8 cellular contexts compared by ENCODE assay signal in genomic region chr14:69316449-69317391, GRCh38. TPM values are rescaled to one million over a fixed set of nuclear protein-coding genes. Genes with fewer than 3 reads are reported as not detected.
DNase-seq lines count a peak whose midpoint lies in the region; ATAC-seq, FAIRE-seq and TF ChIP-seq lines count a peak whose summit lies in the region.

No MANE protein-coding gene starts in this region.

- peak overlapping the region; percentile 26 for H3K27ac Mint-ChIP-seq in astrocyte (ENCODE audit: unreplicated experiment)

- peaks cover 4% of the 10 kb centered on the region for H3K36me3 Mint-ChIP-seq in astrocyte (ENCODE audit: low read depth, unreplicated experiment)

- 62% methylated on average over 7 of the region's 7 CpGs for WGBS in hepatocyte (ENCODE audit: low lambda C conversion rate, missing lambda C conversion rate)

- ATAC-seq in thoracic aorta (ENCODE audit: insufficient number of reproducible peaks, low FRiP score, low read depth) (peak; percentile 98), GM21515 (IDR thresholded peaks at IDR 0.05; ENCODE audit: unreplicated experiment) (no peak), GM18873 (IDR thresholded peaks at IDR 0.05; ENCODE audit: low FRiP score, unreplicated experiment) (no peak)

- TF ChIP-seq CTCF in astrocyte (IDR thresholded peaks at IDR 0.05; ENCODE audit: insufficient read depth, low read depth, low read length) (no peak), hepatocyte (IDR thresholded peaks at IDR 0.05; ENCODE audit: poor library complexity) (no peak), thoracic aorta (IDR thresholded peaks at IDR 0.05) (no peak)

- H3K9ac ChIP-seq in astrocyte (ENCODE audit: low read length), result no peak overlapping the region

- H3K4me3 ChIP-seq in astrocyte (ENCODE audit: insufficient read depth, low read depth, low read length) (no peak overlapping the region), hepatocyte (no peak overlapping the region), thoracic aorta (no peak overlapping the region)

- H3K27me3 Mint-ChIP-seq in astrocyte (ENCODE audit: low read depth, unreplicated experiment), result peaks cover 10% of the 10 kb centered on the region

- H2AFZ ChIP-seq in astrocyte (ENCODE audit: low read depth, low read length) (no peak overlapping the region), hepatocyte (no peak overlapping the region)

- no peak overlapping the region for H3K4me3 Mint-ChIP-seq in astrocyte (ENCODE audit: unreplicated experiment)

- H3K36me3 ChIP-seq in astrocyte (ENCODE audit: insufficient read depth, low read length) (no peaks in the 10 kb centered on the region), hepatocyte (replicated peaks; ENCODE audit: insufficient read depth, low read depth) (no peaks in the 10 kb centered on the region), thoracic aorta (no peaks in the 10 kb centered on the region)

- H3K9me2 ChIP-seq in hepatocyte (replicated peaks; ENCODE audit: insufficient read depth), result no peaks in the 10 kb centered on the region

- H3K4me1 ChIP-seq in astrocyte (ENCODE audit: insufficient read depth, low read length) (peaks cover 10% of the 10 kb centered on the region), hepatocyte (ENCODE audit: insufficient read depth) (no peaks in the 10 kb centered on the region), thoracic aorta (ENCODE audit: control insufficient read depth in 1 of 2, low read depth in 2 of 2) (peaks cover 9 to 21% of the 10 kb centered on the region in 2 donors)

- H3K9me3 ChIP-seq in astrocyte (ENCODE audit: insufficient read depth, low read depth, low read length) (no peaks in the 10 kb centered on the region), hepatocyte (ENCODE audit: low read depth) (no peaks in the 10 kb centered on the region), thoracic aorta (no peaks in the 10 kb centered on the region)

- H3K27me3 ChIP-seq in astrocyte (ENCODE audit: insufficient read depth, low read length), result no peaks in the 10 kb centered on the region
- no peaks in the 10 kb centered on the region for H3K27me3 ChIP-seq in hepatocyte
- no peaks in the 10 kb centered on the region for H3K27me3 ChIP-seq in thoracic aorta (replicated peaks; ENCODE audit: insufficient read depth)

- H3K4me2 ChIP-seq in astrocyte (ENCODE audit: low read length) (peak overlapping the region; percentile 46), hepatocyte (no peak overlapping the region)

- peak; percentile 56 for DNase-seq in HPDE6-E6E7 (ENCODE audit: extremely low spot score)
- peak; percentile 99 for DNase-seq in astrocyte (ENCODE audit: low read depth)
- DNase-seq in hepatocyte (ENCODE audit: low spot score), result peak; percentile 38
- DNase-seq in thoracic aorta (ENCODE audit: low spot score), result peak; percentile 54
- no peak for DNase-seq in inferior parietal cortex (ENCODE audit: extremely low spot score)
- no peak for DNase-seq in stimulated activated CD4-positive, alpha-beta T cell treated with anti-CD3 and anti-CD28 coated beads, Interleukin-15, amount 100 ng/mL, for 24 hours

- peak; percentile 92 for FAIRE-seq in astrocyte (lab: Jason Lieb, UNC)

- H3K27ac ChIP-seq in astrocyte (ENCODE audit: low read depth, low read length) (peak overlapping the region; percentile 24), hepatocyte (no peak overlapping the region), thoracic aorta (peak overlapping the region; percentile 4 to 47)

- no peaks in the 10 kb centered on the region for H3K9me3 Mint-ChIP-seq in astrocyte (ENCODE audit: unreplicated experiment)

- peaks cover 12% of the 10 kb centered on the region for H3K4me1 Mint-ChIP-seq in astrocyte (ENCODE audit: low read depth, unreplicated experiment)

- H4K20me1 ChIP-seq in astrocyte (ENCODE audit: insufficient read depth, low read length) (no peaks in the 10 kb centered on the region), hepatocyte (ENCODE audit: insufficient read depth, poor library complexity, severe bottlenecking) (no peaks in the 10 kb centered on the region)

- H3K79me2 ChIP-seq in astrocyte (ENCODE audit: insufficient read depth, low read length) (no peaks in the 10 kb centered on the region), hepatocyte (no peaks in the 10 kb centered on the region)

RNA-seq across cellular contexts. Expression of gene GALNT16, which starts 56.8 kb away (rescaled TPM):
- 6.2 and 6.3 TPM in 2 replicates for total RNA-seq in astrocyte
- 1.7 and 2.4 TPM in 2 replicates for total RNA-seq in hepatocyte
- 1.7 and 2.6 TPM in 2 replicates for polyA plus RNA-seq in hepatocyte
- 10 to 100 TPM; 12.1 to 15.8 TPM for total RNA-seq in thoracic aorta

Comparison
In these comparisons a context has a peak if more than half of its experiments do, and no peak if none do; other contexts are left out.
1. DNase-seq: peak in HPDE6-E6E7 (single experiment), astrocyte (single experiment), hepatocyte (single experiment) and thoracic aorta (single experiment); none in inferior parietal cortex (single experiment) and stimulated activated CD4-positive, alpha-beta T cell treated with anti-CD3 and anti-CD28 coated beads, Interleukin-15, amount 100 ng/mL, for 24 hours (single experiment).